In genomic region chr11:64314146-64314804, GRCh38 we compare ENCODE assay signal across 1 cellular context.
TF ChIP-seq lines count a peak whose summit lies in the region.

No MANE protein-coding gene starts in this region.

TF ChIP-seq in GM12878, 131 proteins besides CTCF, POLR2A, EP300 and RAD21:
- TF ChIP-seq NR2F1 (conservative IDR thresholded peaks at IDR 0.05) (0 out of 2 replicates have a peak, but pooled peaks have one; percentile 13), EGR1 (IDR thresholded peaks at IDR 0.05; ENCODE audit: borderline replicate concordance in 1 of 2, low read depth in 2 of 2, low read length in 2 of 2) (no peak)
TF ChIP-seq in GM12878: peak in this region for 1.
